In the genomic region with DNA sequence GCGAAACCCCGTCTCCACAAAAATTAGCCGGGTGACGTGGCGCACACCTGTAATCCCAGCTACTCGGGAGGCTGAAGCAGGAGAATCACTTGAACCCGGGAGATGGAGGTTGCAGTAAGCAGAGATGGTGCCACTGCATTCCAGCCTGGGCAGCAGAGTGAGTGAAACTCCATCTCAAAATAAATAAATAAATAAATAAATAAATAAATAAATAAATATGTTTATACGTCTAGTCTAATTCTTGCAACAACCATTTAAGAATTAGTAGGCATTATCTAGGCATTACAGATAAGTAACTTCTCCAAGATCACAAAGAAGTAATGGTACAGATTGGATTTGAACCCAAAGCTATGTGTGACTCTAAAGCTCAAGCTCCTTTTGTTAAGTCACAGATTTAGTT, we compare ENCODE assay signal across 4 cellular contexts. TPM values are rescaled to one million over a fixed set of nuclear protein-coding genes. Genes with fewer than 3 reads are reported as not detected.
A peak's percentile ranks its signal among the peaks of the same experiment; 100 is the strongest.
DNase-seq lines count a peak whose midpoint lies in the region; ATAC-seq and TF ChIP-seq lines count a peak whose summit lies in the region.
"Not testable (repeated sequence)": the region's sequence is repeated elsewhere in the genome, so short reads cannot be mapped to it uniquely, and the experiment has no call there.
"Had no signal": no experiment of that assay in that cellular context is flagged by ENCODE, and none has a peak within 500 bp of the region (broad histone marks: within the 10 kb centered on the region; RNA-seq: fewer than 3 reads in every experiment).

No MANE protein-coding gene starts in this region.

- H3K9me3 ChIP-seq in HEK293 (ENCODE audit: control insufficient read depth, insufficient read depth, low read depth, low read length); OCI-LY3 (ENCODE audit: insufficient read depth, low read length); lung (ENCODE audit: control insufficient read depth in 2 of 2, insufficient read depth in 1 of 2, low read length in 1 of 2): not testable (repeated sequence)

- not testable (repeated sequence) for H2AFZ ChIP-seq in OCI-LY3 (ENCODE audit: low read depth, low read length)

- peak; percentile 6 for DNase-seq in lung (ENCODE audit: low spot score)

- POLR2A ChIA-PET in HEK293 (lab: Yijun Ruan, JAX), result not testable (repeated sequence)

- H3K36me3 ChIP-seq in HEK293 (ENCODE audit: control insufficient read depth in 2 of 2, insufficient read depth in 1 of 2, low read length in 2 of 2); OCI-LY3 (replicated peaks; ENCODE audit: low read depth, low read length); lung (ENCODE audit: control insufficient read depth in 2 of 2, insufficient read depth in 2 of 2, low read length in 2 of 2): not testable (repeated sequence)

- H4K20me1 ChIP-seq in OCI-LY3 (ENCODE audit: insufficient read depth, low read length), result not testable (repeated sequence)

- H3K27me3 ChIP-seq in OCI-LY3 (ENCODE audit: low read depth, low read length); lung (ENCODE audit: control insufficient read depth, insufficient read depth): not testable (repeated sequence)

- peak overlapping the region; percentile 20; the same call in 1 of the 2 replicates for H3K4me2 ChIP-seq in OCI-LY3 (ENCODE audit: low read length)

- CTCF ChIA-PET in HEK293 (lab: Yijun Ruan, JAX), result not testable (repeated sequence)

- not testable (repeated sequence) for H3K9ac ChIP-seq in OCI-LY3 (ENCODE audit: low read length)

- 97% methylated on average over 8 of the region's 8 CpGs for WGBS in lung, 2 donors

- H3K4me3 ChIP-seq in HEK293 (ENCODE audit: low read depth, low read length); OCI-LY3 (ENCODE audit: low read length); lung: not testable (repeated sequence)

- ATAC-seq in lung (ENCODE audit: insufficient read depth, low FRiP score), result not testable (repeated sequence)

- not testable (repeated sequence) for H3K79me2 ChIP-seq in OCI-LY3 (ENCODE audit: low read length)

- TF ChIP-seq CTCF in HEK293 (tag by site-specific recombination; IDR thresholded peaks at IDR 0.05); OCI-LY3 (IDR thresholded peaks at IDR 0.05; ENCODE audit: low read depth, low read length); lung (IDR thresholded peaks at IDR 0.05; ENCODE audit: control extremely low read depth, extremely low read depth): not testable (repeated sequence)

- not testable (repeated sequence) for H3K4me1 ChIP-seq in HEK293 (ENCODE audit: control insufficient read depth, insufficient read depth, low read length); lung (ENCODE audit: control insufficient read depth in 2 of 2, insufficient read depth in 2 of 2, low read length in 2 of 2)
- peaks cover 87% of the 10 kb centered on the region for H3K4me1 ChIP-seq in OCI-LY3 (ENCODE audit: low read length)

- not testable (repeated sequence) for H3K27ac ChIP-seq in HEK293 (ENCODE audit: extremely low read depth, low read depth, low read length); OCI-LY3 (ENCODE audit: low read length); lung (ENCODE audit: low read depth in 1 of 2, low read length in 1 of 2)

TF ChIP-seq in HEK293, 187 proteins besides CTCF, POLR2A, EP300 and RAD21 (continues in another document):
- peak; percentile 69 for TF ChIP-seq ZNF510 (tag by site-specific recombination; IDR thresholded peaks at IDR 0.05; ENCODE audit: insufficient replicate concordance)
- peak; percentile 13; the same call in 1 of the 2 replicates for TF ChIP-seq ZNF341 (tag by site-specific recombination; IDR thresholded peaks at IDR 0.05; ENCODE audit: low read depth)
- 0 out of 2 replicates have a peak, but pooled peaks have one; percentile 59 for TF ChIP-seq ZNF19 (tag by site-specific recombination; IDR thresholded peaks at IDR 0.05; ENCODE audit: low read depth)
- TF ChIP-seq, protein P1, sequence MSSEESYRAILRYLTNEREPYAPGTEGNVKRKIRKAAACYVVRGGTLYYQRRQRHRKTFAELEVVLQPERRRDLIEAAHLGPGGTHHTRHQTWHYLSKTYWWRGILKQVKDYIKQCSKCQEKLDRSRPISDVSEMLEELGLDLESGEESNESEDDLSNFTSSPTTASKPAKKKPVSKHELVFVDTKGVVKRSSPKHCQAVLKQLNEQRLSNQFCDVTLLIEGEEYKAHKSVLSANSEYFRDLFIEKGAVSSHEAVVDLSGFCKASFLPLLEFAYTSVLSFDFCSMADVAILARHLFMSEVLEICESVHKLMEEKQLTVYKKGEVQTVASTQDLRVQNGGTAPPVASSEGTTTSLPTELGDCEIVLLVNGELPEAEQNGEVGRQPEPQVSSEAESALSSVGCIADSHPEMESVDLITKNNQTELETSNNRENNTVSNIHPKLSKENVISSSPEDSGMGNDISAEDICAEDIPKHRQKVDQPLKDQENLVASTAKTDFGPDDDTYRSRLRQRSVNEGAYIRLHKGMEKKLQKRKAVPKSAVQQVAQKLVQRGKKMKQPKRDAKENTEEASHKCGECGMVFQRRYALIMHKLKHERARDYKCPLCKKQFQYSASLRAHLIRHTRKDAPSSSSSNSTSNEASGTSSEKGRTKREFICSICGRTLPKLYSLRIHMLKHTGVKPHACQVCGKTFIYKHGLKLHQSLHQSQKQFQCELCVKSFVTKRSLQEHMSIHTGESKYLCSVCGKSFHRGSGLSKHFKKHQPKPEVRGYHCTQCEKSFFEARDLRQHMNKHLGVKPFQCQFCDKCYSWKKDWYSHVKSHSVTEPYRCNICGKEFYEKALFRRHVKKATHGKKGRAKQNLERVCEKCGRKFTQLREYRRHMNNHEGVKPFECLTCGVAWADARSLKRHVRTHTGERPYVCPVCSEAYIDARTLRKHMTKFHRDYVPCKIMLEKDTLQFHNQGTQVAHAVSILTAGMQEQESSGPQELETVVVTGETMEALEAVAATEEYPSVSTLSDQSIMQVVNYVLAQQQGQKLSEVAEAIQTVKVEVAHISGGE (tag by site-specific recombination; conservative IDR thresholded peaks at IDR 0.05; ENCODE audit: low read depth), result peak; percentile 80
- peak; percentile 86 for TF ChIP-seq ZNF426 (tag by site-specific recombination; IDR thresholded peaks at IDR 0.05)
- peak; percentile 92; the same call in 1 of the 2 replicates for TF ChIP-seq ZNF140 (tag by site-specific recombination; IDR thresholded peaks at IDR 0.05)
- TF ChIP-seq MZF1 (tag by site-specific recombination; IDR thresholded peaks at IDR 0.05; ENCODE audit: borderline replicate concordance), result peak; percentile 20; the same call in 1 of the 2 replicates
- peak; percentile 70; the same call in 1 of the 2 replicates for TF ChIP-seq ZBTB8A (tag by site-specific recombination; IDR thresholded peaks at IDR 0.05)
- TF ChIP-seq ZNF560 (tag by site-specific recombination; IDR thresholded peaks at IDR 0.05; ENCODE audit: borderline replicate concordance), result peak; percentile 78
- TF ChIP-seq SP3 (tag by site-specific recombination; IDR thresholded peaks at IDR 0.05), result peak; percentile 16; the same call in 1 of the 2 replicates
- peak; percentile 53; the same call in 1 of the 2 replicates for TF ChIP-seq ZNF664 (tag by site-specific recombination; IDR thresholded peaks at IDR 0.05)
- peak; percentile 48 for TF ChIP-seq ZNF629 (tag by site-specific recombination; IDR thresholded peaks at IDR 0.05)
- TF ChIP-seq ZNF266 (tag by site-specific recombination; IDR thresholded peaks at IDR 0.05; ENCODE audit: low read depth), result peak; percentile 77; the same call in 1 of the 2 replicates
- peak; percentile 74 for TF ChIP-seq ZNF623 (tag by site-specific recombination; IDR thresholded peaks at IDR 0.05)
- peak; percentile 85 for TF ChIP-seq ZNF555 (tag by site-specific recombination; conservative IDR thresholded peaks at IDR 0.05)
- TF ChIP-seq, protein P2, sequence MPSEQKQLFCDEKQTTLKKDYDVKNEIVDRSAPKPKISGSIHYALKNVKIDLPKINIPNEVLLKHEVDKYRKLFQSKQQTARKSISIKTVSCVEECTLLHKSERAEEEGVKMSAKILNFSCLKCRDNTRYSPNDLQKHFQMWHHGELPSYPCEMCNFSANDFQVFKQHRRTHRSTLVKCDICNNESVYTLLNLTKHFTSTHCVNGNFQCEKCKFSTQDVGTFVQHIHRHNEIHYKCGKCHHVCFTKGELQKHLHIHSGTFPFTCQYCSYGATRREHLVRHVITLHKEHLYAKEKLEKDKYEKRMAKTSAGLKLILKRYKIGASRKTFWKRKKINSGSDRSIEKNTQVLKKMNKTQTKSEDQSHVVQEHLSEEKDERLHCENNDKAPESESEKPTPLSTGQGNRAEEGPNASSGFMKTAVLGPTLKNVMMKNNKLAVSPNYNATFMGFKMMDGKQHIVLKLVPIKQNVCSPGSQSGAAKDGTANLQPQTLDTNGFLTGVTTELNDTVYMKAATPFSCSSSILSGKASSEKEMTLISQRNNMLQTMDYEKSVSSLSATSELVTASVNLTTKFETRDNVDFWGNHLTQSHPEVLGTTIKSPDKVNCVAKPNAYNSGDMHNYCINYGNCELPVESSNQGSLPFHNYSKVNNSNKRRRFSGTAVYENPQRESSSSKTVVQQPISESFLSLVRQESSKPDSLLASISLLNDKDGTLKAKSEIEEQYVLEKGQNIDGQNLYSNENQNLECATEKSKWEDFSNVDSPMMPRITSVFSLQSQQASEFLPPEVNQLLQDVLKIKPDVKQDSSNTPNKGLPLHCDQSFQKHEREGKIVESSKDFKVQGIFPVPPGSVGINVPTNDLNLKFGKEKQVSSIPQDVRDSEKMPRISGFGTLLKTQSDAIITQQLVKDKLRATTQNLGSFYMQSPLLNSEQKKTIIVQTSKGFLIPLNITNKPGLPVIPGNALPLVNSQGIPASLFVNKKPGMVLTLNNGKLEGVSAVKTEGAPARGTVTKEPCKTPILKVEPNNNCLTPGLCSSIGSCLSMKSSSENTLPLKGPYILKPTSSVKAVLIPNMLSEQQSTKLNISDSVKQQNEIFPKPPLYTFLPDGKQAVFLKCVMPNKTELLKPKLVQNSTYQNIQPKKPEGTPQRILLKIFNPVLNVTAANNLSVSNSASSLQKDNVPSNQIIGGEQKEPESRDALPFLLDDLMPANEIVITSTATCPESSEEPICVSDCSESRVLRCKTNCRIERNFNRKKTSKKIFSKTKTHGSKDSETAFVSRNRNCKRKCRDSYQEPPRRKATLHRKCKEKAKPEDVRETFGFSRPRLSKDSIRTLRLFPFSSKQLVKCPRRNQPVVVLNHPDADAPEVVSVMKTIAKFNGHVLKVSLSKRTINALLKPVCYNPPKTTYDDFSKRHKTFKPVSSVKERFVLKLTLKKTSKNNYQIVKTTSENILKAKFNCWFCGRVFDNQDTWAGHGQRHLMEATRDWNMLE (tag by site-specific recombination; conservative IDR thresholded peaks at IDR 0.05; ENCODE audit: low read depth), result peak; percentile 88
- peak; percentile 73 for TF ChIP-seq ZNF558 (tag by site-specific recombination; IDR thresholded peaks at IDR 0.05)
- peak; percentile 95 for TF ChIP-seq ZNF394 (tag by site-specific recombination; IDR thresholded peaks at IDR 0.05; ENCODE audit: borderline replicate concordance)

RNA-seq across cellular contexts. Expression of a gene that starts 22.3 kb away (rescaled TPM):
- 100 to 1,000 TPM in 1 of 2 donors, 10 to 100 TPM in 1; 64.5 to 128 TPM for total RNA-seq in lung
- 10 to 100 TPM; 20.4 to 23.4 TPM for polyA plus RNA-seq in lung
- total RNA-seq: A172 had no signal
